In the genomic region with DNA sequence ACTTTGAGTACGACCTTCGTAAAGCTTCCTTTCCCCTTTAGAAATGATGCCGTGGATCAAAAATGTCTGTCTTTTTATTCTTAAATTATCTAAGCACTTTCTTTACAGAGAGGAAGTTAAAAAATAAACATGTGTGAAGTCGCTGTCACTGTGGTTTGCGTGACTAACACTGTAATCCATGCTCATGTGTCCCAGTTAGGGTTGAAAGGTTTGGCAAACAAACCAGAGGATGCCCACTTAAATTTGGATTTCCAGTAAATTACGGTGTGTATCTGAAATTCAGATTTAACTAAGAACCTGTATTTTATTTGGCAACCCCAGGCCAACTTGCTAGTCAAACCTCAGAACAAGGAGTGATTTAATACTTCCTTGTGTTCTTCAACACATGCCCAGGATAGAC, we compare ENCODE assay signal across 13 cellular contexts. TPM values are rescaled to one million over a fixed set of nuclear protein-coding genes. Genes with fewer than 3 reads are reported as not detected.
"Had no signal": no experiment of that assay in that cellular context is flagged by ENCODE, and none has a peak within 500 bp of the region (broad histone marks: within the 10 kb centered on the region; RNA-seq: fewer than 3 reads in every experiment).

No MANE protein-coding gene starts in this region.

- H3K9me3 Mint-ChIP-seq: activated naive CD4-positive, alpha-beta T cell treated with anti-CD3 and anti-CD28 coated beads, Interleukin-2, amount 10 ng/mL, durations not matched to agents 7 days and 5 days; activated T-helper 2 cell treated with anti-CD3 and anti-CD28 coated beads, Interferon-gamma antibody, Interleukin-2, Interleukin-4, amounts not matched to agents 10 μg/mL and 5 μg/mL and 100 μg/mL, durations not matched to agents 14 hours and 24 hours and 36 hours; stimulated activated naive CD8-positive, alpha-beta T cell treated with anti-CD3 and anti-CD28 coated beads, Interleukin-15, Interleukin-2, amounts not matched to agents 100 ng/mL and 50 ng/mL, for 24 hours had no signal

- H3K27ac Mint-ChIP-seq: activated naive CD4-positive, alpha-beta T cell treated with anti-CD3 and anti-CD28 coated beads, Interleukin-2, amount 10 ng/mL, durations not matched to agents 7 days and 5 days; activated T-helper 2 cell treated with anti-CD3 and anti-CD28 coated beads, Interferon-gamma antibody, Interleukin-2, Interleukin-4, amounts not matched to agents 10 μg/mL and 5 μg/mL and 100 μg/mL, durations not matched to agents 14 hours and 24 hours and 36 hours; stimulated activated naive CD8-positive, alpha-beta T cell treated with anti-CD3 and anti-CD28 coated beads, Interleukin-15, Interleukin-2, amounts not matched to agents 100 ng/mL and 50 ng/mL, for 24 hours had no signal

- DNase-seq: activated naive CD4-positive, alpha-beta T cell treated with anti-CD3 and anti-CD28 coated beads, Interleukin-2, amount 10 ng/mL, durations not matched to agents 7 days and 5 days; anterior cingulate cortex; hypothalamus; naive thymus-derived CD4-positive, alpha-beta T cell; occipital lobe; psoas muscle; right lobe of liver; stimulated activated CD4-positive, alpha-beta T cell treated with anti-CD3 and anti-CD28 coated beads, Interleukin-2, amount 100 ng/mL, for 24 hours; testis had no signal

- ATAC-seq: activated CD4-positive, CD25-positive, alpha-beta regulatory T cell treated with anti-CD3 and anti-CD28 coated beads, Interleukin-2, amount 50 U/mL, for 24 hours; naive thymus-derived CD4-positive, alpha-beta T cell; psoas muscle; right lobe of liver had no signal

- H3K4me3 Mint-ChIP-seq: activated naive CD4-positive, alpha-beta T cell treated with anti-CD3 and anti-CD28 coated beads, Interleukin-2, amount 10 ng/mL, durations not matched to agents 7 days and 5 days; stimulated activated naive CD8-positive, alpha-beta T cell treated with anti-CD3 and anti-CD28 coated beads, Interleukin-15, Interleukin-2, amounts not matched to agents 100 ng/mL and 50 ng/mL, for 24 hours had no signal

- H3K36me3 Mint-ChIP-seq: activated naive CD4-positive, alpha-beta T cell treated with anti-CD3 and anti-CD28 coated beads, Interleukin-2, amount 10 ng/mL, durations not matched to agents 7 days and 5 days; naive thymus-derived CD4-positive, alpha-beta T cell had no signal

RNA-seq across cellular contexts. Expression of a gene that starts 38.5 kb away (rescaled TPM):
- total RNA-seq: cerebellum, occipital lobe had no signal
